Comparison of ENCODE assay signal across 10 cellular contexts in the genomic region with DNA sequence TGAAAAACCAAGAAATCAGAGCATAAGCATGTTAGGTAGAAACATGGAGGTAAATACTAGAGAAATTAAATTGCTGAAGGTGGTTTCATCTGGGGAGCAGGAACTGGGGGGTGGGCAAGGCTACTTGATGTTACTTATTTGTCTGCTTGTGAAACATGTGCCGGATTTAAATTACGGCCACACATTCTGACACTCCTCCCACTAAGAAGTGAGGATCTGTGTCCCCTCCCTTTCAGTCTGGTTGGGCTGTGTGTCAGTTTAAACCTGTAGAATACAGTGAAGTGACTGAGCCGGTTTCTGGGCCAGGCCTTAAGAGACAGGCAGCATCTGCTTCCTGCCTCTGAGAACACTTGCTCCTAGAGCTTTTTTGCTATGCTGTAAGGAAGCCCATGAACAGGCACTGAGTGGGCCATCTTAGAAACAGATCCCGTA. TPM values are rescaled to one million over a fixed set of nuclear protein-coding genes. Genes with fewer than 3 reads are reported as not detected.
DNase-seq lines count a peak whose midpoint lies in the region; ATAC-seq and TF ChIP-seq lines count a peak whose summit lies in the region.
"Had no signal": no experiment of that assay in that cellular context is flagged by ENCODE, and none has a peak within 500 bp of the region (broad histone marks: within the 10 kb centered on the region; RNA-seq: fewer than 3 reads in every experiment).

No MANE protein-coding gene starts in this region.

- no peaks in the 10 kb centered on the region for H3K9me3 Mint-ChIP-seq in activated CD4-positive, alpha-beta memory T cell treated with anti-CD3 and anti-CD28 coated beads for 36 hours
- H3K9me3 Mint-ChIP-seq in mesothelial cell of epicardium: no peaks in the 10 kb centered on the region
- H3K9me3 Mint-ChIP-seq: IgD-negative memory B cell had no signal

- no peaks in the 10 kb centered on the region for H3K27me3 Mint-ChIP-seq in activated CD4-positive, alpha-beta memory T cell treated with anti-CD3 and anti-CD28 coated beads for 36 hours
- no peaks in the 10 kb centered on the region for H3K27me3 Mint-ChIP-seq in mesothelial cell of epicardium (ENCODE audit: low read depth)
- H3K27me3 Mint-ChIP-seq: IgD-negative memory B cell had no signal

- H3K4me1 Mint-ChIP-seq in activated CD4-positive, alpha-beta memory T cell treated with anti-CD3 and anti-CD28 coated beads for 36 hours (ENCODE audit: low read depth): peaks cover 55% of the 10 kb centered on the region
- peaks cover 39% of the 10 kb centered on the region for H3K4me1 Mint-ChIP-seq in mesothelial cell of epicardium

- no peak for TF ChIP-seq CTCF in mesothelial cell of epicardium (IDR thresholded peaks at IDR 0.05; ENCODE audit: unreplicated experiment)

- in situ Hi-C loops in KBM-7 (cut with MboI; ENCODE audit: low pct_unique_long_range_greater_than_20kb, low sequenced_read_pairs): no loop called here

- CTCF ChIA-PET in activated CD4-positive, alpha-beta memory T cell treated with anti-CD3 and anti-CD28 coated beads for 36 hours (lab: Charles Lee): interaction anchor here (1.6 kb wide), 1 partner anchor 29 kb away, joined by 4 read pairs; a partner anchor contains a TSS

- POLR2A ChIA-PET in activated CD4-positive, alpha-beta memory T cell treated with anti-CD3 and anti-CD28 coated beads for 36 hours (lab: Charles Lee): interaction anchor here (1.6 kb wide), 1 partner anchor 29 kb away, joined by 4 read pairs; a partner anchor contains a TSS

- no peak for ATAC-seq in HG03439 (IDR thresholded peaks at IDR 0.05; ENCODE audit: unreplicated experiment)
- ATAC-seq in GM18498 (IDR thresholded peaks at IDR 0.05; ENCODE audit: unreplicated experiment): no peak

- no peak overlapping the region for H3K4me3 Mint-ChIP-seq in activated CD4-positive, alpha-beta memory T cell treated with anti-CD3 and anti-CD28 coated beads for 36 hours
- no peak overlapping the region for H3K4me3 Mint-ChIP-seq in mesothelial cell of epicardium

- H3K27ac Mint-ChIP-seq in activated CD4-positive, alpha-beta memory T cell treated with anti-CD3 and anti-CD28 coated beads for 36 hours: peak overlapping the region; percentile 26
- peak overlapping the region; percentile 84 for H3K27ac Mint-ChIP-seq in mesothelial cell of epicardium

- peaks cover 42% of the 10 kb centered on the region for H3K36me3 Mint-ChIP-seq in activated CD4-positive, alpha-beta memory T cell treated with anti-CD3 and anti-CD28 coated beads for 36 hours
- peaks cover 19% of the 10 kb centered on the region for H3K36me3 Mint-ChIP-seq in mesothelial cell of epicardium

- DNase-seq in DMS53 treated with DMSO at 0.1 percent for 48 hours (lab: John Stamatoyannopoulos, UW; ENCODE audit: unreplicated experiment) (peak; percentile 6), KBM-7 (peak; percentile 91), mesothelial cell of epicardium (ENCODE audit: low spot score in 2 of 2, unreplicated experiment in 2 of 2) (no peak), NCI-H146 treated with DMSO at 0.1 percent for 48 hours (lab: John Stamatoyannopoulos, UW; ENCODE audit: unreplicated experiment) (no peak)
- no peak for DNase-seq in activated CD4-positive, alpha-beta memory T cell treated with anti-CD3 and anti-CD28 coated beads for 36 hours
- DNase-seq in stimulated activated CD4-positive, alpha-beta T cell treated with anti-CD3 and anti-CD28 coated beads, Interleukin-12 subunit alpha, Interleukin-12 subunit beta, amount 100 ng/mL, for 4 hours: no peak
- DNase-seq: NCI-H524 treated with DMSO at 0.1 percent for 48 hours had no signal

- intact Hi-C loops in activated CD4-positive, alpha-beta memory T cell treated with anti-CD3 and anti-CD28 coated beads for 36 hours (cut with micrococcal nuclease): no loop called here

RNA-seq across cellular contexts. Expression of a gene that starts 2.3 kb away (rescaled TPM):
- total RNA-seq in activated CD4-positive, alpha-beta memory T cell treated with anti-CD3 and anti-CD28 coated beads for 36 hours: 100 to 1,000 TPM; 212 to 222 TPM
- 117 to 127 TPM (median 126 TPM) in 3 replicates for total RNA-seq in mesothelial cell of epicardium

RNA-seq across cellular contexts. Expression of a gene that starts 29.3 kb away (rescaled TPM):
- 10 to 100 TPM; 45.6 to 47.1 TPM for total RNA-seq in activated CD4-positive, alpha-beta memory T cell treated with anti-CD3 and anti-CD28 coated beads for 36 hours
- 39.0 to 43.4 TPM (median 42.7 TPM) in 3 replicates for total RNA-seq in mesothelial cell of epicardium

RNA-seq across cellular contexts. Expression of a gene that starts 29.9 kb away (rescaled TPM):
- total RNA-seq in activated CD4-positive, alpha-beta memory T cell treated with anti-CD3 and anti-CD28 coated beads for 36 hours: 10 to 100 TPM; 21.8 to 23.5 TPM
- total RNA-seq in mesothelial cell of epicardium: 6.0 to 7.8 TPM (median 7.4 TPM) in 3 replicates

Comparison
In these comparisons a context has a peak if more than half of its experiments do, and no peak if none do; other contexts are left out.
1. DNase-seq: peak in DMS53 treated with DMSO at 0.1 percent for 48 hours (single experiment) and KBM-7 (single experiment); none in activated CD4-positive, alpha-beta memory T cell treated with anti-CD3 and anti-CD28 coated beads for 36 hours (single experiment), mesothelial cell of epicardium (0 of 2), NCI-H146 treated with DMSO at 0.1 percent for 48 hours (single experiment) and stimulated activated CD4-positive, alpha-beta T cell treated with anti-CD3 and anti-CD28 coated beads, Interleukin-12 subunit alpha, Interleukin-12 subunit beta, amount 100 ng/mL, for 4 hours (single experiment).